8 cellular contexts compared by ENCODE assay signal in genomic region chr15:75028991-75029377, GRCh38. TPM values are rescaled to one million over a fixed set of nuclear protein-coding genes. Genes with fewer than 3 reads are reported as not detected.
A peak's percentile ranks its signal among the peaks of the same experiment; 100 is the strongest.
DNase-seq lines count a peak whose midpoint lies in the region; ATAC-seq and TF ChIP-seq lines count a peak whose summit lies in the region.

No MANE protein-coding gene starts in this region.

- no peak overlapping the region for H3K4me3 ChIP-seq in HL-60 (replicated peaks; ENCODE audit: insufficient read depth, low read length)

- ATAC-seq in GM18868 (IDR thresholded peaks at IDR 0.05; ENCODE audit: unreplicated experiment) (peak; percentile 20), sciatic nerve (peak; percentile 1), HG03280 (IDR thresholded peaks at IDR 0.05; ENCODE audit: unreplicated experiment) (no peak), HG02588 (IDR thresholded peaks at IDR 0.05; ENCODE audit: unreplicated experiment) (no peak)

- peak overlapping the region; percentile 47 for H3K27ac ChIP-seq in HL-60 (replicated peaks)
- peak overlapping the region; percentile 69 for H3K27ac ChIP-seq in cingulate gyrus (ENCODE audit: low read depth, low read length)

- no peak for TF ChIP-seq CTCF in HL-60 (IDR thresholded peaks at IDR 0.05; ENCODE audit: insufficient read depth, low read length)

- no peaks in the 10 kb centered on the region for H3K27me3 ChIP-seq in HL-60 (ENCODE audit: insufficient read depth, poor library complexity, severe bottlenecking)

- DNase-seq in HL-60 (ENCODE audit: low read depth in 1 of 2, low spot score in 1 of 2), result no peak
- no peak for DNase-seq in sciatic nerve (ENCODE audit: low spot score)
- DNase-seq in ureter (ENCODE audit: low spot score), result no peak
- DNase-seq in dermis blood vessel endothelial cell, result no peak

- intact Hi-C loops in sciatic nerve (cut with DNase I), result loop anchor here (2.0 kb wide), 1 partner anchor 176 kb away; no protein-coding TSS in a partner anchor

RNA-seq across cellular contexts. Expression of gene PPCDC, which starts 5.6 kb away (rescaled TPM):
- 20.4 TPM for total RNA-seq in sciatic nerve
- total RNA-seq in ureter, result 23.4 TPM
- 14.0 and 14.5 TPM in 2 replicates for total RNA-seq in dermis blood vessel endothelial cell

RNA-seq across cellular contexts. Expression of gene SCAMP5, which starts 33.6 kb away (rescaled TPM):
- total RNA-seq in sciatic nerve (7.6 TPM), ureter (21.0 TPM), dermis blood vessel endothelial cell (9.5 and 11.6 TPM in 2 replicates)

Comparison
In these comparisons a context has a peak if more than half of its experiments do, and no peak if none do; other contexts are left out.
1. ATAC-seq: peak in GM18868 (single experiment) and sciatic nerve (single experiment); none in HG03280 (single experiment) and HG02588 (single experiment).